In genomic region chr16:29940656-29941055, GRCh38 we compare ENCODE assay signal across 17 cellular contexts. TPM values are rescaled to one million over a fixed set of nuclear protein-coding genes. Genes with fewer than 3 reads are reported as not detected.
"Had no signal": no experiment of that assay in that cellular context is flagged by ENCODE, and none has a peak within 500 bp of the region (broad histone marks: within the 10 kb centered on the region; RNA-seq: fewer than 3 reads in every experiment).

No MANE protein-coding gene starts in this region.

- H3K9me3 ChIP-seq: breast epithelium, right atrium auricular region, transverse colon, vagina had no signal

- H3K27me3 Mint-ChIP-seq: activated naive CD8-positive, alpha-beta T cell treated with anti-CD3 and anti-CD28 coated beads for 36 hours had no signal

- H3K27ac Mint-ChIP-seq: activated CD4-positive, alpha-beta T cell treated with anti-CD3 and anti-CD28 coated beads, Interleukin-2, amount 10 ng/mL, durations not matched to agents 7 days and 5 days; activated naive CD8-positive, alpha-beta T cell treated with anti-CD3 and anti-CD28 coated beads for 36 hours; activated T-helper 1 cell treated with anti-CD3 and anti-CD28 coated beads, Interleukin-12 subunit alpha, Interleukin-12 subunit beta, Interleukin-2, Interleukin-4 antibody, amounts not matched to agents 30 ng/mL and 10 ng/mL and 1 ng/mL, durations not matched to agents 14 hours and 24 hours and 36 hours; memory B cell had no signal

- ATAC-seq: natural killer cell treated with Interleukin-12 subunit alpha and Interleukin-12 subunit beta and Interleukin-15 and Interleukin-18, amount 100 ng/mL, for 72 hours had no signal

- H3K4me3 Mint-ChIP-seq: activated CD4-positive, alpha-beta T cell treated with anti-CD3 and anti-CD28 coated beads, Interleukin-2, amount 10 ng/mL, durations not matched to agents 7 days and 5 days; activated naive CD8-positive, alpha-beta T cell treated with anti-CD3 and anti-CD28 coated beads for 36 hours; activated T-helper 1 cell treated with anti-CD3 and anti-CD28 coated beads, Interleukin-12 subunit alpha, Interleukin-12 subunit beta, Interleukin-2, Interleukin-4 antibody, amounts not matched to agents 30 ng/mL and 10 ng/mL and 1 ng/mL, durations not matched to agents 14 hours and 24 hours and 36 hours; memory B cell; natural killer cell treated with Interleukin-12 subunit alpha and Interleukin-12 subunit beta and Interleukin-15 and Interleukin-18, amount 100 ng/mL, for 72 hours had no signal

- H3K27ac ChIP-seq: breast epithelium, left ventricle myocardium inferior, right atrium auricular region, skin epidermis, transverse colon, vagina had no signal

- DNase-seq: activated CD4-positive, alpha-beta T cell treated with anti-CD3 and anti-CD28 coated beads, Interleukin-2, amount 10 ng/mL, durations not matched to agents 7 days and 5 days; activated CD8-positive, alpha-beta memory T cell treated with anti-CD3 and anti-CD28 coated beads, Interleukin-2, amount 50 U/mL, for 48 hours; activated naive CD8-positive, alpha-beta T cell treated with anti-CD3 and anti-CD28 coated beads for 36 hours; left ventricle myocardium inferior; occipital lobe; stimulated activated CD4-positive, alpha-beta T cell treated with anti-CD3 and anti-CD28 coated beads, Interleukin-15, amount 100 ng/mL, for 24 hours; stimulated activated CD4-positive, alpha-beta T cell treated with anti-CD3 and anti-CD28 coated beads, Interleukin-4, amount 100 ng/mL, for 1 hour; stimulated activated naive CD4-positive, alpha-beta T cell; T-helper 9 cell; transverse colon had no signal

- H3K27me3 ChIP-seq: breast epithelium, right atrium auricular region, transverse colon, vagina had no signal

- H3K9me3 Mint-ChIP-seq: activated CD4-positive, alpha-beta T cell treated with anti-CD3 and anti-CD28 coated beads, Interleukin-2, amount 10 ng/mL, durations not matched to agents 7 days and 5 days; activated naive CD8-positive, alpha-beta T cell treated with anti-CD3 and anti-CD28 coated beads for 36 hours; activated T-helper 1 cell treated with anti-CD3 and anti-CD28 coated beads, Interleukin-12 subunit alpha, Interleukin-12 subunit beta, Interleukin-2, Interleukin-4 antibody, amounts not matched to agents 30 ng/mL and 10 ng/mL and 1 ng/mL, durations not matched to agents 14 hours and 24 hours and 36 hours; memory B cell; natural killer cell treated with Interleukin-12 subunit alpha and Interleukin-12 subunit beta and Interleukin-15 and Interleukin-18, amount 100 ng/mL, for 72 hours had no signal

- H3K36me3 Mint-ChIP-seq: activated naive CD8-positive, alpha-beta T cell treated with anti-CD3 and anti-CD28 coated beads for 36 hours; memory B cell; natural killer cell treated with Interleukin-12 subunit alpha and Interleukin-12 subunit beta and Interleukin-15 and Interleukin-18, amount 100 ng/mL, for 72 hours had no signal

- H3K4me1 ChIP-seq: breast epithelium, left ventricle myocardium inferior had no signal

- H3K4me1 Mint-ChIP-seq: memory B cell had no signal

- H3K36me3 ChIP-seq: breast epithelium, left ventricle myocardium inferior, right atrium auricular region, transverse colon, vagina had no signal

- H3K4me3 ChIP-seq: breast epithelium, left ventricle myocardium inferior, right atrium auricular region, skin epidermis, transverse colon, vagina had no signal

RNA-seq across cellular contexts. Expression of gene ASPHD1, which starts 40.4 kb away (rescaled TPM):
- total RNA-seq: activated CD4-positive, alpha-beta T cell treated with anti-CD3 and anti-CD28 coated beads, Interleukin-2, amount 10 ng/mL, durations not matched to agents 7 days and 5 days; left ventricle myocardium inferior; vagina had no signal

RNA-seq across cellular contexts. Expression of gene SEZ6L2, which starts 41.3 kb away (rescaled TPM):
- total RNA-seq: activated CD4-positive, alpha-beta T cell treated with anti-CD3 and anti-CD28 coated beads, Interleukin-2, amount 10 ng/mL, durations not matched to agents 7 days and 5 days; natural killer cell treated with Interleukin-12 subunit alpha and Interleukin-12 subunit beta and Interleukin-15 and Interleukin-18, amount 100 ng/mL, for 72 hours had no signal
